7 cellular contexts compared by ENCODE assay signal in the genomic region with DNA sequence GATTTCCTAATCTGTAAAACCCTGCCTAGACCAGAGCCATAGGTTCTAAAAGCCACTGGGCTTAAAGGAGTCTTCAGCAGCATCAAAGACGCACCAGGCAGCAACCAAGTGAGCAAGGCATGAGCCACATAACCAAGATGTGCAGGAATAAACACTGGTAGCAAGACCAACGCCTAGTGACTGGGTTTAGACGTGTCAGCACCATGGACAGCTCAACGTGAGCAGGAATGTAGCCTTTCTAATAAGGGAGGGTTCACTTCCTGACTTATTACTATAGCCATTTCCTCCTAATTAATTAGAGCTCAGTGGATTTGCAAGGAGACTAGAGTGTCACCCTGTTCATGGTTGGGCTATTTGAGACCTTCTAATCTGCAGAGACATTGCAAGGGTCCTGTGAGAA.
DNase-seq lines count a peak whose midpoint lies in the region; ATAC-seq and TF ChIP-seq lines count a peak whose summit lies in the region.

No MANE protein-coding gene starts in this region.

- peak; percentile 28 for ATAC-seq in omental fat pad (ENCODE audit: low FRiP score)

- H3K36me3 Mint-ChIP-seq in CD4-positive, alpha-beta memory T cell, result peaks cover under 1 to 8% of the 10 kb centered on the region in 2 donors

- POLR2A ChIA-PET in CD4-positive, alpha-beta memory T cell (lab: Charles Lee; ENCODE audit: partially characterized antibody), result no interaction called here

- H3K27me3 ChIP-seq in GM23248 (replicated peaks; ENCODE audit: insufficient read depth), result no peaks in the 10 kb centered on the region
- no peaks in the 10 kb centered on the region for H3K27me3 ChIP-seq in CD4-positive, alpha-beta memory T cell (ENCODE audit: insufficient read depth, low read length)

- CTCF ChIA-PET in CD4-positive, alpha-beta memory T cell (lab: Charles Lee; ENCODE audit: partially characterized antibody), result no interaction called here

- H3K27ac Mint-ChIP-seq in CD4-positive, alpha-beta memory T cell, result no peak overlapping the region

- in situ Hi-C loops in GM23248 (cut with MboI), result no loop called here

- H3K9me2 ChIP-seq in GM23248 (ENCODE audit: insufficient read depth), result no peaks in the 10 kb centered on the region

- 0 to 5% methylated on average over 4 of the region's 4 CpGs for WGBS in GM23248 (ENCODE audit: low coverage in 1 of 2, low lambda C conversion rate in 2 of 2, missing lambda C conversion rate in 2 of 2), 2 experiments

- no peaks in the 10 kb centered on the region for H3K9me3 ChIP-seq in GM23248 (ENCODE audit: low read depth)
- no peaks in the 10 kb centered on the region for H3K9me3 ChIP-seq in CD4-positive, alpha-beta memory T cell (ENCODE audit: control insufficient read depth in 1 of 2, low read length in 2 of 2)

- H3F3A ChIP-seq in GM23248 (ENCODE audit: insufficient read depth), result no peaks in the 10 kb centered on the region

- peaks cover 5 to 11% (median 10%) of the 10 kb centered on the region in 8 donors for H3K9me3 Mint-ChIP-seq in CD4-positive, alpha-beta memory T cell

- no peaks in the 10 kb centered on the region for H3K36me3 ChIP-seq in GM23248 (ENCODE audit: low read depth)
- H3K36me3 ChIP-seq in CD4-positive, alpha-beta memory T cell (ENCODE audit: insufficient read depth, low read length), result no peaks in the 10 kb centered on the region

- H3K4me1 ChIP-seq in GM23248 (ENCODE audit: insufficient read depth), result no peaks in the 10 kb centered on the region
- no peaks in the 10 kb centered on the region for H3K4me1 ChIP-seq in CD4-positive, alpha-beta memory T cell (ENCODE audit: insufficient read depth, low read length)

- H3K4me3 Mint-ChIP-seq in CD4-positive, alpha-beta memory T cell, result no peak overlapping the region

- H3K27me3 Mint-ChIP-seq in CD4-positive, alpha-beta memory T cell, result no peaks in the 10 kb centered on the region

- no peak overlapping the region for H3K4me2 ChIP-seq in GM23248 (ENCODE audit: unreplicated experiment)

- no peak overlapping the region for H2AFZ ChIP-seq in GM23248

- H3K27ac ChIP-seq in GM23248, result no peak overlapping the region
- no peak overlapping the region for H3K27ac ChIP-seq in CD4-positive, alpha-beta memory T cell (ENCODE audit: low read depth, low read length)

- no peaks in the 10 kb centered on the region for H4K20me1 ChIP-seq in GM23248 (ENCODE audit: insufficient read depth)

- TF ChIP-seq POLR2A in NB4 (IDR thresholded peaks at IDR 0.05; ENCODE audit: extremely low read depth, insufficient read length), result no peak

- H3K79me2 ChIP-seq in GM23248 (ENCODE audit: insufficient read depth), result no peaks in the 10 kb centered on the region

- no peak overlapping the region for H3K9ac ChIP-seq in GM23248

- H3K4me1 Mint-ChIP-seq in CD4-positive, alpha-beta memory T cell, result no peaks in the 10 kb centered on the region

- TF ChIP-seq CTCF in NB4 (IDR thresholded peaks at IDR 0.05; ENCODE audit: low read depth, low read length), result no peak
- no peak for TF ChIP-seq CTCF in omental fat pad (IDR thresholded peaks at IDR 0.05)

- intact Hi-C loops in CD4-positive, alpha-beta memory T cell (cut with micrococcal nuclease), result no loop called here

- H3K4me3 ChIP-seq in GM23248, result no peak overlapping the region
- no peak overlapping the region for H3K4me3 ChIP-seq in NB4 (ENCODE audit: low read depth, low read length)
- no peak overlapping the region for H3K4me3 ChIP-seq in CD4-positive, alpha-beta memory T cell (ENCODE audit: low read length in 2 of 2)

- DNase-seq in GM23248, result peak; percentile 37
- peak; percentile 73 for DNase-seq in NB4 (ENCODE audit: low read depth)
- peak; percentile 74 for DNase-seq in ecto neural progenitor cell (ENCODE audit: low spot score)
- DNase-seq in omental fat pad (ENCODE audit: low spot score), result peak; percentile 27
- DNase-seq in CD4-positive, alpha-beta memory T cell, result no peak
- DNase-seq in effector CD8-positive, alpha-beta T cell (lab: John Stamatoyannopoulos, UW), result no peak
- DNase-seq in cerebellar nuclear complex (lab: John Stamatoyannopoulos, UW), result no peak

Comparison
In these comparisons a context has a peak if more than half of its experiments do, and no peak if none do; other contexts are left out.
1. DNase-seq: peak in GM23248 (single experiment), NB4 (single experiment), ecto neural progenitor cell (single experiment) and omental fat pad (single experiment); none in CD4-positive, alpha-beta memory T cell (0 of 5), effector CD8-positive, alpha-beta T cell (single experiment) and cerebellar nuclear complex (0 of 2).